In the genomic region with DNA sequence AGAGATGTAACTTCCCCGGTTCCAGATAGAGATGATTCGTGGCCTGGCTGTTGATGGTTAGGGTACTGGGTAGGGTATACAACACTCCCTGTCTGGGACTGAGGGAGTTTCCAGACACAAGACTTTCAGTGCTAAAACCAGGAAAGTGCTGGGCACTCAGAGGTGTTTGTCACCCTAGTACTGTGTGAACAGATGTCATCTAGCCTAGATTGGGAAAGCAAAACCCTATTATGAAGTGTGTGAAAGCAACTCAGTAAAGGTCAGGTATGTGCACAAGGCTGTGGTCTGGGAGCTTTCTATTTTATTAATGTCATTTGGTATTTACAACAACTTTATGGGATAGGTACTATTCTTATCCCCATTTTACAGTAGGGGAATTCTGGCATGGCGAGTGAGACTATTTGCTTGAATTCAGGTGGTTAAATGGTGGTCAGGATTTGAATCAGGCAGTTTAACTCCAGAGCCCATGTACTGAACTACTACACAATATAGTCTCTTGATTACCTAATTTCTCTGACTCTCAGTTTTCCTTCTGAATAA, we compare ENCODE assay signal across 11 cellular contexts. TPM values are rescaled to one million over a fixed set of nuclear protein-coding genes. Genes with fewer than 3 reads are reported as not detected.
DNase-seq lines count a peak whose midpoint lies in the region; ATAC-seq and TF ChIP-seq lines count a peak whose summit lies in the region.
"Had no signal": no experiment of that assay in that cellular context is flagged by ENCODE, and none has a peak within 500 bp of the region (broad histone marks: within the 10 kb centered on the region; RNA-seq: fewer than 3 reads in every experiment).

No MANE protein-coding gene starts in this region.

- H3K4me1 ChIP-seq in CD4-positive, CD25-positive, alpha-beta regulatory T cell (ENCODE audit: control insufficient read depth, insufficient read depth, low read length, poor library complexity, severe bottlenecking), result peaks cover 35% of the 10 kb centered on the region
- peaks cover 7 to 44% of the 10 kb centered on the region in 2 donors for H3K4me1 ChIP-seq in muscle layer of duodenum (ENCODE audit: control insufficient read depth in 1 of 2, insufficient read depth in 2 of 2, low read length in 2 of 2)

- H3K9me3 Mint-ChIP-seq in CD4-positive, CD25-positive, alpha-beta regulatory T cell, result no peaks in the 10 kb centered on the region
- no peaks in the 10 kb centered on the region for H3K9me3 Mint-ChIP-seq in HFFc6
- H3K9me3 Mint-ChIP-seq in activated T-helper 1 cell treated with anti-CD3 and anti-CD28 coated beads, Interleukin-12 subunit alpha, Interleukin-12 subunit beta, Interleukin-2, Interleukin-4 antibody, amounts not matched to agents 30 ng/mL and 10 ng/mL and 1 ng/mL, durations not matched to agents 14 hours and 24 hours and 36 hours, result no peaks in the 10 kb centered on the region

- intact Hi-C loops in activated T-helper 1 cell treated with anti-CD3 and anti-CD28 coated beads, Interleukin-12 subunit alpha, Interleukin-12 subunit beta, Interleukin-2, Interleukin-4 antibody, amounts not matched to agents 30 ng/mL and 10 ng/mL and 1 ng/mL, durations not matched to agents 14 hours and 24 hours and 36 hours (cut with micrococcal nuclease), result loop anchor here (1.0 to 5.0 kb wide), 10 partner anchors 48 to 1218 kb away; a partner anchor contains a TSS

- peak overlapping the region; percentile 2 to 60 (median 53) for H3K27ac Mint-ChIP-seq in CD4-positive, CD25-positive, alpha-beta regulatory T cell
- H3K27ac Mint-ChIP-seq in HFFc6, result peak overlapping the region; percentile 74
- H3K27ac Mint-ChIP-seq in activated T-helper 1 cell treated with anti-CD3 and anti-CD28 coated beads, Interleukin-12 subunit alpha, Interleukin-12 subunit beta, Interleukin-2, Interleukin-4 antibody, amounts not matched to agents 30 ng/mL and 10 ng/mL and 1 ng/mL, durations not matched to agents 14 hours and 24 hours and 36 hours, result peak overlapping the region; percentile 81

- TF ChIP-seq CTCF in HFFc6 (IDR thresholded peaks at IDR 0.05), result no peak

- H3K27me3 Mint-ChIP-seq in CD4-positive, CD25-positive, alpha-beta regulatory T cell, result peaks cover 5% of the 10 kb centered on the region
- peaks cover 3% of the 10 kb centered on the region; the same call in 1 of the 2 replicates for H3K27me3 Mint-ChIP-seq in HFFc6 (ENCODE audit: insufficient read depth)
- H3K27me3 Mint-ChIP-seq in activated T-helper 1 cell treated with anti-CD3 and anti-CD28 coated beads, Interleukin-12 subunit alpha, Interleukin-12 subunit beta, Interleukin-2, Interleukin-4 antibody, amounts not matched to agents 30 ng/mL and 10 ng/mL and 1 ng/mL, durations not matched to agents 14 hours and 24 hours and 36 hours (ENCODE audit: insufficient read depth), result no peaks in the 10 kb centered on the region

- peak overlapping the region; percentile 81 for H3K4me3 ChIP-seq in CD4-positive, CD25-positive, alpha-beta regulatory T cell (ENCODE audit: low read depth, low read length)
- H3K4me3 ChIP-seq in muscle layer of duodenum (ENCODE audit: low read depth in 1 of 2, low read length in 2 of 2), result peak overlapping the region in 1 of 2 donors; percentile 12

- H3K4me1 Mint-ChIP-seq in CD4-positive, CD25-positive, alpha-beta regulatory T cell, result peaks cover 18 to 64% (median 46%) of the 10 kb centered on the region in 4 donors
- peaks cover 74% of the 10 kb centered on the region for H3K4me1 Mint-ChIP-seq in HFFc6 (ENCODE audit: low read depth)
- peaks cover 78% of the 10 kb centered on the region for H3K4me1 Mint-ChIP-seq in activated T-helper 1 cell treated with anti-CD3 and anti-CD28 coated beads, Interleukin-12 subunit alpha, Interleukin-12 subunit beta, Interleukin-2, Interleukin-4 antibody, amounts not matched to agents 30 ng/mL and 10 ng/mL and 1 ng/mL, durations not matched to agents 14 hours and 24 hours and 36 hours (ENCODE audit: low read depth)

- ATAC-seq in CD4-positive, CD25-positive, alpha-beta regulatory T cell (ENCODE audit: low read depth in 2 of 2), result no peak
- ATAC-seq in GM21423 (IDR thresholded peaks at IDR 0.05; ENCODE audit: unreplicated experiment) (no peak), HG03175 (IDR thresholded peaks at IDR 0.05; ENCODE audit: unreplicated experiment) (no peak), HG03439 (IDR thresholded peaks at IDR 0.05; ENCODE audit: unreplicated experiment) (no peak)

- H3K27ac ChIP-seq in CD4-positive, CD25-positive, alpha-beta regulatory T cell (ENCODE audit: insufficient read depth, low read length, poor library complexity, severe bottlenecking), result peak overlapping the region; percentile 98
- peak overlapping the region; percentile 0 for H3K27ac ChIP-seq in muscle layer of duodenum (ENCODE audit: low read length)

- DNase-seq in CD4-positive, CD25-positive, alpha-beta regulatory T cell, result no peak
- DNase-seq in HFFc6 (no peak), midbrain (lab: John Stamatoyannopoulos, UW) (no peak)
- DNase-seq in activated T-helper 1 cell treated with anti-CD3 and anti-CD28 coated beads, Interleukin-12 subunit alpha, Interleukin-12 subunit beta, Interleukin-2, Interleukin-4 antibody, amounts not matched to agents 30 ng/mL and 10 ng/mL and 1 ng/mL, durations not matched to agents 14 hours and 24 hours and 36 hours (ENCODE audit: low spot score), result no peak
- DNase-seq: GF-D8, HCEC 1CT, NCI-H1105 had no signal

- H3K9me3 ChIP-seq in CD4-positive, CD25-positive, alpha-beta regulatory T cell (ENCODE audit: control insufficient read depth in 2 of 2, low read length in 2 of 2), result no peaks in the 10 kb centered on the region
- H3K9me3 ChIP-seq in muscle layer of duodenum (ENCODE audit: control insufficient read depth in 1 of 2, low read length in 2 of 2), result no peaks in the 10 kb centered on the region

- H3K36me3 Mint-ChIP-seq in CD4-positive, CD25-positive, alpha-beta regulatory T cell, result peaks cover 42% of the 10 kb centered on the region
- peaks cover 67% of the 10 kb centered on the region for H3K36me3 Mint-ChIP-seq in HFFc6 (ENCODE audit: low read depth)
- H3K36me3 Mint-ChIP-seq in activated T-helper 1 cell treated with anti-CD3 and anti-CD28 coated beads, Interleukin-12 subunit alpha, Interleukin-12 subunit beta, Interleukin-2, Interleukin-4 antibody, amounts not matched to agents 30 ng/mL and 10 ng/mL and 1 ng/mL, durations not matched to agents 14 hours and 24 hours and 36 hours (ENCODE audit: low read depth), result peaks cover 58% of the 10 kb centered on the region

- peaks cover 62% of the 10 kb centered on the region for H3K36me3 ChIP-seq in CD4-positive, CD25-positive, alpha-beta regulatory T cell (ENCODE audit: control insufficient read depth, insufficient read depth, low read length)
- peaks cover 56 to 60% of the 10 kb centered on the region in 2 donors for H3K36me3 ChIP-seq in muscle layer of duodenum (ENCODE audit: control insufficient read depth in 1 of 2, insufficient read depth in 2 of 2, low read length in 2 of 2)

- peak overlapping the region; percentile 66 to 80 (median 76) for H3K4me3 Mint-ChIP-seq in CD4-positive, CD25-positive, alpha-beta regulatory T cell
- peak overlapping the region; percentile 98 for H3K4me3 Mint-ChIP-seq in HFFc6
- peak overlapping the region; percentile 82 for H3K4me3 Mint-ChIP-seq in activated T-helper 1 cell treated with anti-CD3 and anti-CD28 coated beads, Interleukin-12 subunit alpha, Interleukin-12 subunit beta, Interleukin-2, Interleukin-4 antibody, amounts not matched to agents 30 ng/mL and 10 ng/mL and 1 ng/mL, durations not matched to agents 14 hours and 24 hours and 36 hours

- no peaks in the 10 kb centered on the region for H3K27me3 ChIP-seq in CD4-positive, CD25-positive, alpha-beta regulatory T cell (ENCODE audit: control insufficient read depth, insufficient read depth, low read length)
- H3K27me3 ChIP-seq in muscle layer of duodenum (ENCODE audit: low read depth, low read length), result no peaks in the 10 kb centered on the region

RNA-seq across cellular contexts. Expression of a gene that starts 2.6 kb away (rescaled TPM):
- 261 TPM for total RNA-seq in CD4-positive, CD25-positive, alpha-beta regulatory T cell
- polyA plus RNA-seq in CD4-positive, CD25-positive, alpha-beta regulatory T cell, result 100 to 1,000 TPM; 181 to 253 (median 221) TPM
- 100 to 1,000 TPM; 318 to 459 (median 409) TPM for total RNA-seq in HFFc6 (2021; fragmentation: NEBNext Ultra II Directional; extraction: Animal tissue kit (Norgen Biotek cat#: 25700))
- 446 and 447 TPM in 2 replicates for total RNA-seq in activated T-helper 1 cell treated with anti-CD3 and anti-CD28 coated beads, Interleukin-12 subunit alpha, Interleukin-12 subunit beta, Interleukin-2, Interleukin-4 antibody, amounts not matched to agents 30 ng/mL and 10 ng/mL and 1 ng/mL, durations not matched to agents 14 hours and 24 hours and 36 hours

RNA-seq across cellular contexts. Expression of a gene that starts 50.1 kb away (rescaled TPM):
- 1,274 TPM for total RNA-seq in CD4-positive, CD25-positive, alpha-beta regulatory T cell
- 10 to 100 TPM; 36.5 to 54.5 (median 42.3) TPM for polyA plus RNA-seq in CD4-positive, CD25-positive, alpha-beta regulatory T cell
- 10 to 100 TPM; 25.8 to 28.3 (median 27.3) TPM for total RNA-seq in HFFc6 (2021; fragmentation: NEBNext Ultra II Directional; extraction: Animal tissue kit (Norgen Biotek cat#: 25700))
- 91.7 and 99.5 TPM in 2 replicates for total RNA-seq in activated T-helper 1 cell treated with anti-CD3 and anti-CD28 coated beads, Interleukin-12 subunit alpha, Interleukin-12 subunit beta, Interleukin-2, Interleukin-4 antibody, amounts not matched to agents 30 ng/mL and 10 ng/mL and 1 ng/mL, durations not matched to agents 14 hours and 24 hours and 36 hours

Comparison
In these comparisons a context has a peak if more than half of its experiments do, and no peak if none do; other contexts are left out.
1. RNA of a gene that starts 50.1 kb away (total RNA-seq): 1,274 TPM in CD4-positive, CD25-positive, alpha-beta regulatory T cell (single experiment); 91.7 to 99.5 TPM in activated T-helper 1 cell treated with anti-CD3 and anti-CD28 coated beads, Interleukin-12 subunit alpha, Interleukin-12 subunit beta, Interleukin-2, Interleukin-4 antibody, amounts not matched to agents 30 ng/mL and 10 ng/mL and 1 ng/mL, durations not matched to agents 14 hours and 24 hours and 36 hours and 25.8 to 28.3 TPM in HFFc6; every median in the first group is over 10 times any median in the second.
2. Peak in every context shown above with its lines, with median percentiles within 50 percentile points of each other: H3K27ac Mint-ChIP-seq and H3K4me3 Mint-ChIP-seq.